Comparison of ENCODE assay signal across 8 cellular contexts in the genomic region with DNA sequence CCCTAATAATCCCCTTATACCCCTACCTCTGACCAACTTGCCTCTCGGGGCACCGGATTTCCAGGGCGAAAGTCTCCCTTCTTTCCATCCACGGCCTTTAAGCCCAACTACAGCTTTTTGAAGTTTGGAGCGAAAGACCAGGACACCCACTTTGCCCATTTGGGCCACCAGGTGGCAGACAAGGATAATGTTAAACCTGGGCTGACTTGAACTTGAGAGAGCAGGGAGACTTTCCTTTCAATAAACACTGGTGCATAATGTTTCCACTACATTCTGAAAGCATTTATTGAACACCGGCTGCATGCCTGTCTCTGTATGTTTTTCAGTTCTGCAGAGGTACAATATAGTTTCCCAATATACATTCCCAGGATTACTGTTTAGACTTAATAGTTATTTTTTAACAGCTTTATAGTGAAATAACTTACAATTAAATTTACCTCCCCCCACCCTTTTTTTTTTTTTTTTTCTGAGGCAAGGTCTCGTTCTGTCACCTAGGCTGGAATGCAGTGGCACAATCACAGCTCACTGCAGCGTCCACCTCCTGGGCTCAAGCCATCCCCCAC. TPM values are rescaled to one million over a fixed set of nuclear protein-coding genes. Genes with fewer than 3 reads are reported as not detected.
DNase-seq lines count a peak whose midpoint lies in the region; ATAC-seq and TF ChIP-seq lines count a peak whose summit lies in the region.

No MANE protein-coding gene starts in this region.

- intact Hi-C loops in prostate gland (cut with DNase I): loop anchor here (5.0 kb wide), 1 partner anchor 198 kb away; a partner anchor contains a TSS
- intact Hi-C loops in vagina (cut with DNase I): no loop called here

- DNase-seq in NCI-H2081 (lab: John Stamatoyannopoulos, UW) (peak; percentile 47 to 56), NCI-H2081 treated with DMSO at 0.1 percent for 48 hours (lab: John Stamatoyannopoulos, UW) (no peak), NCI-H1092 treated with DMSO at 0.1 percent for 48 hours (lab: John Stamatoyannopoulos, UW) (peak; percentile 73), SW 1271 (lab: John Stamatoyannopoulos, UW) (peak; percentile 33 to 68), cardiac muscle cell (ENCODE audit: low read depth in 1 of 2, low spot score in 1 of 2) (peak; percentile 81 to 84), prostate gland (ENCODE audit: low spot score) (peak; percentile 67), vagina (ENCODE audit: extremely low spot score in 2 of 2) (no peak)
- DNase-seq in activated naive CD8-positive, alpha-beta T cell treated with anti-CD3 and anti-CD28 coated beads, Interleukin-2, amount 10 ng/mL, durations not matched to agents 7 days and 5 days: peak; percentile 81

- peaks cover 11% of the 10 kb centered on the region for H3K4me1 Mint-ChIP-seq in activated naive CD8-positive, alpha-beta T cell treated with anti-CD3 and anti-CD28 coated beads, Interleukin-2, amount 10 ng/mL, durations not matched to agents 7 days and 5 days

- H3K27me3 Mint-ChIP-seq in activated naive CD8-positive, alpha-beta T cell treated with anti-CD3 and anti-CD28 coated beads, Interleukin-2, amount 10 ng/mL, durations not matched to agents 7 days and 5 days: peaks cover 36% of the 10 kb centered on the region

- no peaks in the 10 kb centered on the region for H3K4me1 ChIP-seq in cardiac muscle cell (ENCODE audit: low read depth)
- H3K4me1 ChIP-seq in prostate gland (replicated peaks): no peaks in the 10 kb centered on the region
- H3K4me1 ChIP-seq in vagina: peaks cover under 1% of the 10 kb centered on the region

- TF ChIP-seq POLR2A in prostate gland (IDR thresholded peaks at IDR 0.05) (no peak), vagina (IDR thresholded peaks at IDR 0.05) (no peak)

- peaks cover 3% of the 10 kb centered on the region for H3K9me3 Mint-ChIP-seq in activated naive CD8-positive, alpha-beta T cell treated with anti-CD3 and anti-CD28 coated beads, Interleukin-2, amount 10 ng/mL, durations not matched to agents 7 days and 5 days

- POLR2A ChIA-PET in activated naive CD8-positive, alpha-beta T cell treated with anti-CD3 and anti-CD28 coated beads, Interleukin-2, amount 10 ng/mL, durations not matched to agents 7 days and 5 days (lab: Charles Lee): interaction anchor here (1.5 kb wide), 1 partner anchor 73 kb away, joined by 3 read pairs; no protein-coding TSS in a partner anchor

- H3K27ac Mint-ChIP-seq in activated naive CD8-positive, alpha-beta T cell treated with anti-CD3 and anti-CD28 coated beads, Interleukin-2, amount 10 ng/mL, durations not matched to agents 7 days and 5 days: no peak overlapping the region

- TF ChIP-seq CTCF in cardiac muscle cell (IDR thresholded peaks at IDR 0.05; ENCODE audit: low read depth, low read length): peak; percentile 85
- peak; percentile 48 to 85 (median 75) for TF ChIP-seq CTCF in prostate gland (IDR thresholded peaks at IDR 0.05)
- TF ChIP-seq CTCF in vagina (IDR thresholded peaks at IDR 0.05): peak; percentile 54 to 76 (median 75)

- no peaks in the 10 kb centered on the region for H3K36me3 ChIP-seq in cardiac muscle cell
- H3K36me3 ChIP-seq in prostate gland: no peaks in the 10 kb centered on the region
- H3K36me3 ChIP-seq in vagina: no peaks in the 10 kb centered on the region

- H3K4me3 Mint-ChIP-seq in activated naive CD8-positive, alpha-beta T cell treated with anti-CD3 and anti-CD28 coated beads, Interleukin-2, amount 10 ng/mL, durations not matched to agents 7 days and 5 days: no peak overlapping the region

- H3K36me3 Mint-ChIP-seq in activated naive CD8-positive, alpha-beta T cell treated with anti-CD3 and anti-CD28 coated beads, Interleukin-2, amount 10 ng/mL, durations not matched to agents 7 days and 5 days: no peaks in the 10 kb centered on the region

- 21% methylated on average over 8 of the region's 8 CpGs for WGBS in prostate gland

- H3K4me3 ChIP-seq in cardiac muscle cell: no peak overlapping the region
- H3K4me3 ChIP-seq in prostate gland: no peak overlapping the region
- no peak overlapping the region for H3K4me3 ChIP-seq in vagina

- H3K27ac ChIP-seq in cardiac muscle cell (no peak overlapping the region), prostate gland (no peak overlapping the region), vagina (no peak overlapping the region)

- H3K27me3 ChIP-seq in cardiac muscle cell (peaks cover 22% of the 10 kb centered on the region), prostate gland (replicated peaks; ENCODE audit: insufficient read depth) (no peaks in the 10 kb centered on the region), vagina (no peaks in the 10 kb centered on the region)

- peak; percentile 86 for ATAC-seq in activated naive CD8-positive, alpha-beta T cell treated with anti-CD3 and anti-CD28 coated beads, Interleukin-2, amount 10 ng/mL, durations not matched to agents 7 days and 5 days (ENCODE audit: low read depth)

- no peaks in the 10 kb centered on the region for H3K9me3 ChIP-seq in cardiac muscle cell (ENCODE audit: low read depth)
- no peaks in the 10 kb centered on the region for H3K9me3 ChIP-seq in prostate gland
- H3K9me3 ChIP-seq in vagina: no peaks in the 10 kb centered on the region

RNA-seq across cellular contexts. Expression of a gene that starts 6.9 kb away (rescaled TPM):
- 1 to 10 TPM; 4.8 to 8.3 TPM for total RNA-seq in activated naive CD8-positive, alpha-beta T cell treated with anti-CD3 and anti-CD28 coated beads, Interleukin-2, amount 10 ng/mL, durations not matched to agents 7 days and 5 days
- 6.2 and 12.8 TPM in 2 replicates for total RNA-seq in cardiac muscle cell
- 4.7 and 6.4 TPM in 2 replicates for polyA plus RNA-seq in cardiac muscle cell
- total RNA-seq in prostate gland: under 1 TPM; 0.36 to 0.80 TPM
- total RNA-seq in vagina: 0.98 TPM

RNA-seq across cellular contexts. Expression of a gene that starts 18.9 kb away (rescaled TPM):
- total RNA-seq in activated naive CD8-positive, alpha-beta T cell treated with anti-CD3 and anti-CD28 coated beads, Interleukin-2, amount 10 ng/mL, durations not matched to agents 7 days and 5 days: 10 to 100 TPM; 45.4 to 46.4 TPM
- 67.9 and 84.2 TPM in 2 replicates for total RNA-seq in cardiac muscle cell
- 69.1 and 94.3 TPM in 2 replicates for polyA plus RNA-seq in cardiac muscle cell
- 10 to 100 TPM; 36.3 to 61.5 TPM for total RNA-seq in prostate gland
- 55.7 TPM for total RNA-seq in vagina

RNA-seq across cellular contexts. Expression of a gene that starts 20.0 kb away (rescaled TPM):
- total RNA-seq in activated naive CD8-positive, alpha-beta T cell treated with anti-CD3 and anti-CD28 coated beads, Interleukin-2, amount 10 ng/mL, durations not matched to agents 7 days and 5 days: 100 to 1,000 TPM in 1 of 2 experiments, 10 to 100 TPM in 1; 98.0 to 106 TPM
- total RNA-seq in cardiac muscle cell: 151 and 184 TPM in 2 replicates
- 194 and 242 TPM in 2 replicates for polyA plus RNA-seq in cardiac muscle cell
- 100 to 1,000 TPM in 1 of 2 donors, 10 to 100 TPM in 1; 80.2 to 159 TPM for total RNA-seq in prostate gland
- 105 TPM for total RNA-seq in vagina

RNA-seq across cellular contexts. Expression of a gene that starts 28.8 kb away (rescaled TPM):
- under 1 TPM; 0.60 to 0.61 TPM for total RNA-seq in activated naive CD8-positive, alpha-beta T cell treated with anti-CD3 and anti-CD28 coated beads, Interleukin-2, amount 10 ng/mL, durations not matched to agents 7 days and 5 days
- total RNA-seq in cardiac muscle cell: 51.6 and 246 TPM in 2 replicates
- 73.8 and 318 TPM in 2 replicates for polyA plus RNA-seq in cardiac muscle cell
- total RNA-seq in prostate gland: 10 to 100 TPM; 17.0 to 37.0 TPM
- total RNA-seq in vagina: 49.1 TPM

RNA-seq across cellular contexts. Expression of a gene that starts 34.2 kb away (rescaled TPM):
- 10 to 100 TPM; 16.2 to 17.5 TPM for total RNA-seq in activated naive CD8-positive, alpha-beta T cell treated with anti-CD3 and anti-CD28 coated beads, Interleukin-2, amount 10 ng/mL, durations not matched to agents 7 days and 5 days
- total RNA-seq in cardiac muscle cell (12.4 and 15.7 TPM in 2 replicates), prostate gland (10 to 100 TPM in 1 of 2 donors, 1 to 10 TPM in 1; 1.4 to 10.7 TPM), vagina (12.5 TPM)
- 14.7 and 19.9 TPM in 2 replicates for polyA plus RNA-seq in cardiac muscle cell

Comparison
In these comparisons a context has a peak if more than half of its experiments do, and no peak if none do; other contexts are left out.
1. DNase-seq: peak in NCI-H2081 (2 of 2), NCI-H1092 treated with DMSO at 0.1 percent for 48 hours (single experiment), SW 1271 (2 of 2), activated naive CD8-positive, alpha-beta T cell treated with anti-CD3 and anti-CD28 coated beads, Interleukin-2, amount 10 ng/mL, durations not matched to agents 7 days and 5 days (single experiment), cardiac muscle cell (2 of 2) and prostate gland (single experiment); none in NCI-H2081 treated with DMSO at 0.1 percent for 48 hours (single experiment) and vagina (0 of 2).
2. Peak in every context shown above with its lines, with median percentiles within 50 percentile points of each other: CTCF ChIP-seq.